In the genomic region with DNA sequence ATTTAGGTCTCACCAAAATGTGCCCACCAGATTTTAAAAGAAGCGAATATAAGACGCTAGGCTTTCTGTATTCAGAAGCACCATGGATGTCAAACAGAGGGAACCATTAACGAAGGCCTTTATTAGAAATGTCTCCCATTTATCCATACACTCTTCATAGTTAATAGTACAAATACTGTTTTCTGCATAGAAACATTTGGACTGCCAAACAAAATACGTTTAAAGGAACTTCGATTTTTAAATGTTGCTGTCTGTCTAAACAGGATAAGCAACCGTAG, we compare ENCODE assay signal across 1 cellular context.
TF ChIP-seq lines count a peak whose summit lies in the region.

No MANE protein-coding gene starts in this region.

TF ChIP-seq in H1, 55 proteins besides CTCF, POLR2A, EP300 and RAD21:
- TF ChIP-seq KDM1A (IDR thresholded peaks at IDR 0.05; ENCODE audit: borderline replicate concordance, low read length) (no peak), HDAC2 (IDR thresholded peaks at IDR 0.05; ENCODE audit: borderline replicate concordance in 1 of 2, low read depth in 2 of 2, low read length in 2 of 2) (no peak), SIX5 (IDR thresholded peaks at IDR 0.05; ENCODE audit: low read depth, low read length) (no peak)
TF ChIP-seq in H1: peak in this region for 0.
